ENCODE assay signal across 1 cellular context in genomic region chr10:132562177-132562915, GRCh38.
TF ChIP-seq lines count a peak whose summit lies in the region.

No MANE protein-coding gene starts in this region.

TF ChIP-seq in H1, 55 proteins besides CTCF, POLR2A, EP300 and RAD21:
- TF ChIP-seq KDM1A (IDR thresholded peaks at IDR 0.05; ENCODE audit: borderline replicate concordance, low read length) (no peak), USF2 (IDR thresholded peaks at IDR 0.05; ENCODE audit: low read length) (no peak), HDAC2 (IDR thresholded peaks at IDR 0.05; ENCODE audit: borderline replicate concordance in 1 of 2, low read depth in 2 of 2, low read length in 2 of 2) (no peak), SIX5 (IDR thresholded peaks at IDR 0.05; ENCODE audit: low read depth, low read length) (no peak), HDAC6 (IDR thresholded peaks at IDR 0.05; ENCODE audit: low read depth, low read length) (no peak), CBX8 (IDR thresholded peaks at IDR 0.05; ENCODE audit: borderline replicate concordance, low read depth, low read length) (no peak), CBX5 (IDR thresholded peaks at IDR 0.05; ENCODE audit: low read depth, low read length) (no peak), SP2 (IDR thresholded peaks at IDR 0.05; ENCODE audit: low read length) (no peak), ASH2L (IDR thresholded peaks at IDR 0.05; ENCODE audit: low read length) (no peak), BCL11A (IDR thresholded peaks at IDR 0.05; ENCODE audit: low read depth in 2 of 2, low read length in 2 of 2) (no peak), SUZ12 (IDR thresholded peaks at IDR 0.05; ENCODE audit: low read length) (no peak), CREB1 (IDR thresholded peaks at IDR 0.05) (no peak), YY1 (IDR thresholded peaks at IDR 0.05; ENCODE audit: low read depth, low read length) (no peak)
